8 cellular contexts compared by ENCODE assay signal in the genomic region with DNA sequence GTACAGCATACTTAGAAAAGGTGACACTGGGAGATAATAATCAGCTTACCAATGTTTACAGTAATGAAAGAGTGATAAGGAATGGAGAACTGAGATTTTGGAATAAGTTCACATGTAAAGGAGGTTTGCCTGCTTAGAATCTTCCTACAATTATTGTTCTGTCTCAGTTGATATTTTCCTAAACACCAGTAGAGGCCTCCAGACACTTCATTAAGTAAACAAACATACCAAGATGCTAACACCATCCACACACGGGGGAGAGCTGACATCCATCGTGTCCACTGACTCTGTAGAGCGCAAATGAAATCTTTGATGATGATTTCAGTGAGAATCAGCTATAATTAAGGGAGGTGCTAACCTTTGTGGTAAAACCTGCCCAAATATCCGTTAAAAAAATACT.
DNase-seq lines count a peak whose midpoint lies in the region; ATAC-seq and TF ChIP-seq lines count a peak whose summit lies in the region.

No MANE protein-coding gene starts in this region.

- TF ChIP-seq POLR2A in esophagus muscularis mucosa (IDR thresholded peaks at IDR 0.05; ENCODE audit: low read depth) (no peak), transverse colon (IDR thresholded peaks at IDR 0.05) (no peak)

- H3K27ac ChIP-seq in GM23338 (ENCODE audit: low read depth) (no peak overlapping the region), esophagus muscularis mucosa (replicated peaks in 1 of 4) (no peak overlapping the region), psoas muscle (no peak overlapping the region), transverse colon (no peak overlapping the region)

- in situ Hi-C loops in transverse colon (cut with MboI; ENCODE audit: low pct_ligation_motif_present in 1 of 4, low pct_unique_long_range_greater_than_20kb in 1 of 4, low sequenced_read_pairs in 3 of 4) = no loop called here

- peak; percentile 6 for DNase-seq in GM23338 (ENCODE audit: low spot score)
- DNase-seq in NCI-H526 treated with DMSO at 0.1 percent for 48 hours (lab: John Stamatoyannopoulos, UW) = peak; percentile 52
- DNase-seq in esophagus muscularis mucosa (ENCODE audit: extremely low spot score) = no peak
- no peak for DNase-seq in psoas muscle
- DNase-seq in transverse colon = no peak
- no peak for DNase-seq in natural killer cell

- intact Hi-C loops in esophagus muscularis mucosa (cut with DNase I) (no loop called here), psoas muscle (cut with DNase I) (loop anchor here in 1 of 2 donors (2.0 to 10.0 kb wide), 2 partner anchors 688 to 1446 kb away; partner anchors contain the start of gene RND3), transverse colon (cut with DNase I; ENCODE audit: low total_unique reads) (no loop called here), natural killer cell (cut with micrococcal nuclease) (no loop called here)

- H3K4me1 ChIP-seq in GM23338 (ENCODE audit: insufficient read depth) (peaks cover 7% of the 10 kb centered on the region), esophagus muscularis mucosa (no peaks in the 10 kb centered on the region), psoas muscle (no peaks in the 10 kb centered on the region), transverse colon (no peaks in the 10 kb centered on the region)

- no peaks in the 10 kb centered on the region for H3K9me2 ChIP-seq in GM23338 (ENCODE audit: insufficient read depth)

- WGBS in esophagus muscularis mucosa = 46% methylated on average over 4 of the region's 4 CpGs
- 10 to 24% (median 14%) methylated on average over 4 of the region's 4 CpGs for WGBS in psoas muscle, 3 donors
- 23 to 36% methylated on average over 4 of the region's 4 CpGs for WGBS in transverse colon (ENCODE audit: low coverage in 1 of 2), 2 donors

- H3K4me2 ChIP-seq in GM23338 = no peak overlapping the region

- no peak for TF ChIP-seq EP300 in esophagus muscularis mucosa (IDR thresholded peaks at IDR 0.05)
- TF ChIP-seq EP300 in transverse colon (IDR thresholded peaks at IDR 0.05; ENCODE audit: low read depth) = no peak

- no peaks in the 10 kb centered on the region; the same call in 1 of the 2 replicates for H3K36me3 ChIP-seq in GM23338 (ENCODE audit: insufficient read depth)
- no peaks in the 10 kb centered on the region for H3K36me3 ChIP-seq in esophagus muscularis mucosa
- no peaks in the 10 kb centered on the region for H3K36me3 ChIP-seq in psoas muscle (ENCODE audit: insufficient read depth in 1 of 2, low read depth in 1 of 2)
- no peaks in the 10 kb centered on the region for H3K36me3 ChIP-seq in transverse colon

- H3K79me2 ChIP-seq in GM23338 (replicated peaks; ENCODE audit: insufficient read depth) = no peaks in the 10 kb centered on the region

- TF ChIP-seq CTCF in GM23338 (conservative IDR thresholded peaks at IDR 0.05; ENCODE audit: low read depth in 2 of 2) = peak in 1 of 2 experiments; percentile 44; a peak in 3 of 4 replicates
- peak in 2 of 3 experiments; percentile 21 to 23 for TF ChIP-seq CTCF in esophagus muscularis mucosa (IDR thresholded peaks at IDR 0.05)
- TF ChIP-seq CTCF in psoas muscle (IDR thresholded peaks at IDR 0.05) = peak; percentile 43
- no peak for TF ChIP-seq CTCF in transverse colon (IDR thresholded peaks at IDR 0.05)
- TF ChIP-seq CTCF in natural killer cell (IDR thresholded peaks at IDR 0.05) = no peak

- H3K9me3 ChIP-seq in esophagus muscularis mucosa = peaks cover 0 to 11% (median 2%) of the 10 kb centered on the region in 4 donors
- no peaks in the 10 kb centered on the region for H3K9me3 ChIP-seq in psoas muscle
- no peaks in the 10 kb centered on the region for H3K9me3 ChIP-seq in transverse colon

- H2AFZ ChIP-seq in GM23338 = no peak overlapping the region

- H3K9me3 Mint-ChIP-seq in GM23338 = peaks cover 21% of the 10 kb centered on the region
- peaks cover 4 to 8% of the 10 kb centered on the region in 2 donors for H3K9me3 Mint-ChIP-seq in natural killer cell

- no peaks in the 10 kb centered on the region for H3F3A ChIP-seq in GM23338 (replicated peaks; ENCODE audit: low read depth)

- no peaks in the 10 kb centered on the region for H4K20me1 ChIP-seq in GM23338 (replicated peaks; ENCODE audit: insufficient read depth)

- H3K27me3 Mint-ChIP-seq in GM23338 (ENCODE audit: insufficient read depth, low read depth, poor library complexity) (peaks cover 3% of the 10 kb centered on the region), natural killer cell (ENCODE audit: low read depth in 2 of 2) (no peaks in the 10 kb centered on the region)

- no peak for ATAC-seq in GM23338
- ATAC-seq in psoas muscle = peak in 3 of 4 donors; percentile 30 to 64 (median 54)
- ATAC-seq in HG03280 (IDR thresholded peaks at IDR 0.05; ENCODE audit: unreplicated experiment) = no peak
- ATAC-seq in natural killer cell = no peak
- ATAC-seq in HG02970 (IDR thresholded peaks at IDR 0.05; ENCODE audit: low FRiP score, unreplicated experiment) = no peak

- no peaks in the 10 kb centered on the region for H3K27me3 ChIP-seq in GM23338 (ENCODE audit: insufficient read depth)
- H3K27me3 ChIP-seq in esophagus muscularis mucosa = no peaks in the 10 kb centered on the region
- H3K27me3 ChIP-seq in psoas muscle (ENCODE audit: insufficient read depth in 3 of 3, low read length in 2 of 3) = peaks cover 0 to 3% (median 0%) of the 10 kb centered on the region in 3 donors
- no peaks in the 10 kb centered on the region for H3K27me3 ChIP-seq in transverse colon

- H3K4me3 ChIP-seq in GM23338 (no peak overlapping the region), esophagus muscularis mucosa (no peak overlapping the region), psoas muscle (no peak overlapping the region), transverse colon (no peak overlapping the region)

- H3K27ac Mint-ChIP-seq in GM23338 (no peak overlapping the region), natural killer cell (no peak overlapping the region)

- H3K4me1 Mint-ChIP-seq in GM23338 = peaks cover 22% of the 10 kb centered on the region
- H3K4me1 Mint-ChIP-seq in natural killer cell = no peaks in the 10 kb centered on the region

- H3K36me3 Mint-ChIP-seq in GM23338 (ENCODE audit: low read depth) = peaks cover 21% of the 10 kb centered on the region; the same call in 2 of the 3 replicates
- no peaks in the 10 kb centered on the region for H3K36me3 Mint-ChIP-seq in natural killer cell

- H3K4me3 Mint-ChIP-seq in GM23338 (no peak overlapping the region), natural killer cell (no peak overlapping the region)

TF ChIP-seq in GM23338, 12 proteins besides CTCF, POLR2A, EP300 and RAD21 (continues in another document):
- no peak for TF ChIP-seq CREB1 (CRISPR knock-in tag; IDR thresholded peaks at IDR 0.05; ENCODE audit: low read depth)
- TF ChIP-seq EZH2phosphoT487 (IDR thresholded peaks at IDR 0.05; ENCODE audit: unreplicated experiment) = no peak
- TF ChIP-seq NANOG (IDR thresholded peaks at IDR 0.05; ENCODE audit: borderline replicate concordance) = no peak
- TF ChIP-seq ZNF331 (CRISPR knock-in tag; IDR thresholded peaks at IDR 0.05; ENCODE audit: low read depth) = no peak
- TF ChIP-seq POLR2AphosphoS5 (IDR thresholded peaks at IDR 0.05; ENCODE audit: low read depth) = no peak

Comparison
In these comparisons a context has a peak if more than half of its experiments do, and no peak if none do; other contexts are left out.
1. ATAC-seq: peak in psoas muscle (3 of 4); none in GM23338 (single experiment), HG03280 (single experiment), natural killer cell (0 of 3) and HG02970 (single experiment).
2. DNase-seq: peak in GM23338 (single experiment) and NCI-H526 treated with DMSO at 0.1 percent for 48 hours (single experiment); none in esophagus muscularis mucosa (single experiment), psoas muscle (0 of 2), transverse colon (single experiment) and natural killer cell (single experiment).
3. CTCF ChIP-seq: peak in esophagus muscularis mucosa (2 of 3) and psoas muscle (single experiment); none in transverse colon (0 of 5) and natural killer cell (single experiment).